ENCODE assay signal across 13 cellular contexts in the genomic region with DNA sequence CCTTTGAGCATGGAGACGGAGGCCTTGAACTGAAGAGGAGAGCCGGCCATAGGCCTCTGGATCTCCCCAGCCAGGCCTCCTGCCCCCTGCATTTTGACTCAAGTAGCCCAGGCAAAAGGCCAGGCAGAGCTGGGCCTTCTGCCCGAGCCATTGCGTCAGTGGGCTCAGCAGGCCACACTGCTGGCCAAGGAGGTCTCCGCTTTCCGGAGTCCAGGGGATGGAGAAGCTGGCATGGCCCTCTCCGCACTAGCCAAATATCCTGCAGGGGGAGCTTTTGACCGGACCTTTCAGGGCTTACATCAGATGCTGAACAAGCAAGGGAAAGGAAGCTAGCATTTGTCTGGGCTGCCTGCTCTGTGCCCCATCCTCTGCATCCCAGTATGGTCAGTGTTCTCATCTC.
A peak's percentile ranks its signal among the peaks of the same experiment; 100 is the strongest.
DNase-seq lines count a peak whose midpoint lies in the region; ATAC-seq and TF ChIP-seq lines count a peak whose summit lies in the region.
"Had no signal": no experiment of that assay in that cellular context is flagged by ENCODE, and none has a peak within 500 bp of the region (broad histone marks: within the 10 kb centered on the region; RNA-seq: fewer than 3 reads in every experiment).

No MANE protein-coding gene starts in this region.

- no peak overlapping the region for H3K27ac ChIP-seq in neural progenitor cell
- H3K27ac ChIP-seq in naive thymus-derived CD4-positive, alpha-beta T cell (ENCODE audit: low read depth, low read length), result no peak overlapping the region
- H3K27ac ChIP-seq: skin epidermis, VCaP had no signal

- peaks cover 2% of the 10 kb centered on the region for H3K9me3 Mint-ChIP-seq in neural progenitor cell
- H3K9me3 Mint-ChIP-seq in nephron progenitor cell, result no peaks in the 10 kb centered on the region
- H3K9me3 Mint-ChIP-seq in naive thymus-derived CD4-positive, alpha-beta T cell, result peaks cover 0 to 8% (median 1%) of the 10 kb centered on the region in 11 donors

- H3K27me3 ChIP-seq in BE2C, result peaks cover 4% of the 10 kb centered on the region; the same call in 1 of the 2 replicates
- no peaks in the 10 kb centered on the region for H3K27me3 ChIP-seq in neural progenitor cell
- H3K27me3 ChIP-seq in naive thymus-derived CD4-positive, alpha-beta T cell (ENCODE audit: control insufficient read depth in 2 of 2, insufficient read depth in 2 of 2, low read length in 2 of 2), result no peaks in the 10 kb centered on the region

- no peaks in the 10 kb centered on the region for H3K4me1 ChIP-seq in BE2C
- no peaks in the 10 kb centered on the region for H3K4me1 ChIP-seq in neural progenitor cell
- no peaks in the 10 kb centered on the region for H3K4me1 ChIP-seq in naive thymus-derived CD4-positive, alpha-beta T cell (ENCODE audit: control insufficient read depth in 2 of 2, insufficient read depth in 2 of 2, low read length in 2 of 2)
- H3K4me1 ChIP-seq: HAP-1 had no signal

- H3K4me1 Mint-ChIP-seq in neural progenitor cell, result no peaks in the 10 kb centered on the region
- peaks cover 5% of the 10 kb centered on the region for H3K4me1 Mint-ChIP-seq in nephron progenitor cell
- H3K4me1 Mint-ChIP-seq in naive thymus-derived CD4-positive, alpha-beta T cell, result no peaks in the 10 kb centered on the region
- H3K4me1 Mint-ChIP-seq: activated naive CD4-positive, alpha-beta T cell treated with anti-CD3 and anti-CD28 coated beads, Interleukin-2, amount 10 ng/mL, durations not matched to agents 7 days and 5 days had no signal

- no peak overlapping the region for H3K9ac ChIP-seq in neural progenitor cell

- H3K9me3 ChIP-seq in BE2C (no peaks in the 10 kb centered on the region), neural progenitor cell (ENCODE audit: low read depth) (no peaks in the 10 kb centered on the region)
- no peaks in the 10 kb centered on the region for H3K9me3 ChIP-seq in naive thymus-derived CD4-positive, alpha-beta T cell (ENCODE audit: control insufficient read depth in 2 of 3, low read length in 3 of 3)
- H3K9me3 ChIP-seq: HAP-1 had no signal

- H3K27me3 Mint-ChIP-seq in neural progenitor cell (ENCODE audit: insufficient read depth, low read depth) (peaks cover 2% of the 10 kb centered on the region), nephron progenitor cell (ENCODE audit: low read depth, poor library complexity) (no peaks in the 10 kb centered on the region)
- H3K27me3 Mint-ChIP-seq in naive thymus-derived CD4-positive, alpha-beta T cell, result peaks cover 0 to 4% (median 0%) of the 10 kb centered on the region in 5 donors
- H3K27me3 Mint-ChIP-seq: activated naive CD4-positive, alpha-beta T cell treated with anti-CD3 and anti-CD28 coated beads, Interleukin-2, amount 10 ng/mL, durations not matched to agents 7 days and 5 days had no signal

- peak; percentile 82 to 96 for ATAC-seq in left cardiac atrium
- ATAC-seq in naive thymus-derived CD4-positive, alpha-beta T cell, result no peak

- intact Hi-C loops in left cardiac atrium (cut with DNase I), result loop anchor here in 1 of 2 donors (10.0 kb wide), 1 partner anchor 1098 kb away; no protein-coding TSS in a partner anchor
- intact Hi-C loops in naive thymus-derived CD4-positive, alpha-beta T cell (cut with micrococcal nuclease), result no loop called here

- no peaks in the 10 kb centered on the region for H3K36me3 Mint-ChIP-seq in neural progenitor cell
- H3K36me3 Mint-ChIP-seq in nephron progenitor cell (ENCODE audit: low read depth), result no peaks in the 10 kb centered on the region
- H3K36me3 Mint-ChIP-seq in naive thymus-derived CD4-positive, alpha-beta T cell, result no peaks in the 10 kb centered on the region
- H3K36me3 Mint-ChIP-seq: activated naive CD4-positive, alpha-beta T cell treated with anti-CD3 and anti-CD28 coated beads, Interleukin-2, amount 10 ng/mL, durations not matched to agents 7 days and 5 days had no signal

- no peaks in the 10 kb centered on the region for H3K79me2 ChIP-seq in neural progenitor cell (ENCODE audit: low read depth)

- POLR2A ChIA-PET in naive thymus-derived CD4-positive, alpha-beta T cell (lab: Charles Lee), result no interaction called here

- H2AFZ ChIP-seq in neural progenitor cell (replicated peaks), result peak overlapping the region; percentile 34

- CTCF ChIA-PET in naive thymus-derived CD4-positive, alpha-beta T cell (lab: Charles Lee), result no interaction called here

- no peaks in the 10 kb centered on the region for H4K20me1 ChIP-seq in neural progenitor cell (ENCODE audit: low read depth)

- H3K27ac Mint-ChIP-seq in neural progenitor cell, result no peak overlapping the region
- no peak overlapping the region for H3K27ac Mint-ChIP-seq in nephron progenitor cell
- H3K27ac Mint-ChIP-seq in naive thymus-derived CD4-positive, alpha-beta T cell, result no peak overlapping the region
- H3K27ac Mint-ChIP-seq: activated naive CD4-positive, alpha-beta T cell treated with anti-CD3 and anti-CD28 coated beads, Interleukin-2, amount 10 ng/mL, durations not matched to agents 7 days and 5 days had no signal

- peak; percentile 18 for DNase-seq in BE2C
- DNase-seq in SK-MEL-5 (ENCODE audit: low read depth, low spot score), result peak; percentile 35
- peak; percentile 72 for DNase-seq in left cardiac atrium
- peak; percentile 20 for DNase-seq in neural progenitor cell (ENCODE audit: low spot score)
- DNase-seq in NCI-H128 (lab: John Stamatoyannopoulos, UW; ENCODE audit: unreplicated experiment), result no peak
- no peak for DNase-seq in nephron progenitor cell
- DNase-seq in NCI-H510A treated with DMSO at 0.1 percent for 48 hours (lab: John Stamatoyannopoulos, UW), result no peak
- DNase-seq in naive thymus-derived CD4-positive, alpha-beta T cell, result no peak
- DNase-seq: activated naive CD4-positive, alpha-beta T cell treated with anti-CD3 and anti-CD28 coated beads, Interleukin-2, amount 10 ng/mL, durations not matched to agents 7 days and 5 days; Calu3 had no signal

- H3F3A ChIP-seq in neural progenitor cell (ENCODE audit: low read depth), result no peaks in the 10 kb centered on the region

- H3K4me3 ChIP-seq in BE2C (ENCODE audit: low read depth, low read length) (no peak overlapping the region), neural progenitor cell (no peak overlapping the region)
- H3K4me3 ChIP-seq in naive thymus-derived CD4-positive, alpha-beta T cell (ENCODE audit: low read length), result no peak overlapping the region
- H3K4me3 ChIP-seq: HAP-1, skin epidermis had no signal

- no peak overlapping the region for H3K4me2 ChIP-seq in neural progenitor cell

- H3K4me3 Mint-ChIP-seq in neural progenitor cell (no peak overlapping the region), nephron progenitor cell (no peak overlapping the region)
- no peak overlapping the region for H3K4me3 Mint-ChIP-seq in naive thymus-derived CD4-positive, alpha-beta T cell
- H3K4me3 Mint-ChIP-seq: activated naive CD4-positive, alpha-beta T cell treated with anti-CD3 and anti-CD28 coated beads, Interleukin-2, amount 10 ng/mL, durations not matched to agents 7 days and 5 days had no signal

- TF ChIP-seq CTCF in BE2C (IDR thresholded peaks at IDR 0.05; ENCODE audit: low read depth, low read length) (peak; percentile 25; the same call in 1 of the 2 replicates), neural progenitor cell (IDR thresholded peaks at IDR 0.05) (peak; percentile 40), nephron progenitor cell (IDR thresholded peaks at IDR 0.05) (no peak)

- H3K36me3 ChIP-seq in BE2C (no peaks in the 10 kb centered on the region), neural progenitor cell (no peaks in the 10 kb centered on the region)
- H3K36me3 ChIP-seq in naive thymus-derived CD4-positive, alpha-beta T cell (ENCODE audit: control insufficient read depth in 2 of 3, insufficient read depth in 3 of 3, low read length in 3 of 3), result no peaks in the 10 kb centered on the region
- H3K36me3 ChIP-seq: HAP-1 had no signal

- in situ Hi-C loops in SK-MEL-5 (cut with HindIII; ENCODE audit: low pct_unique_long_range_greater_than_20kb, low sequenced_read_pairs), result no loop called here

Comparison
In these comparisons a context has a peak if more than half of its experiments do, and no peak if none do; other contexts are left out.
1. DNase-seq: peak in BE2C (single experiment), SK-MEL-5 (single experiment), left cardiac atrium (single experiment) and neural progenitor cell (single experiment); none in NCI-H128 (single experiment), nephron progenitor cell (single experiment), NCI-H510A treated with DMSO at 0.1 percent for 48 hours (single experiment) and naive thymus-derived CD4-positive, alpha-beta T cell (0 of 9).